ENCODE assay signal across 8 cellular contexts in genomic region chr3:157130138-157130880, GRCh38. TPM values are rescaled to one million over a fixed set of nuclear protein-coding genes. Genes with fewer than 3 reads are reported as not detected.
DNase-seq lines count a peak whose midpoint lies in the region; FAIRE-seq and TF ChIP-seq lines count a peak whose summit lies in the region.

No MANE protein-coding gene starts in this region.

- peak overlapping the region in 2 of 3 donors; percentile 39 to 58 for H3K4me3 ChIP-seq in breast epithelium

- peaks cover 0 to 13% of the 10 kb centered on the region in 2 donors for H3K4me1 ChIP-seq in breast epithelium

- no peaks in the 10 kb centered on the region for H3K27me3 ChIP-seq in breast epithelium

- DNase-seq in D721Med (ENCODE audit: insufficient read length, low spot score) (peak; percentile 47), NAMALWA (ENCODE audit: low spot score) (peak; percentile 55), breast epithelium (ENCODE audit: low spot score in 2 of 2) (peak; percentile 60 to 67), kidney glomerular epithelial cell (lab: John Stamatoyannopoulos, UW) (peak; percentile 56), epidermal melanocyte (ENCODE audit: insufficient read length, low spot score) (no peak), NCI-H774 (lab: John Stamatoyannopoulos, UW) (no peak)
- DNase-seq in stimulated activated CD4-positive, alpha-beta T cell treated with anti-CD3 and anti-CD28 coated beads, Interleukin-1b, Interleukin-23, amount 100 ng/mL, for 24 hours (ENCODE audit: low read depth in 4 of 4, low spot score in 1 of 4): peak in 3 of 4 experiments; percentile 26 to 53 (median 37)

- no peak overlapping the region; the same call in 1 of the 2 replicates for H3K27ac ChIP-seq in VCaP
- peak overlapping the region; percentile 96 for H3K27ac ChIP-seq in breast epithelium

- no peak for FAIRE-seq in D721Med (lab: Jason Lieb, UNC)

- TF ChIP-seq CTCF in D721Med (IDR thresholded peaks at IDR 0.05; ENCODE audit: insufficient read depth, missing control alignments) (peak; percentile 72), VCaP (conservative IDR thresholded peaks at IDR 0.05) (peak; percentile 73), breast epithelium (IDR thresholded peaks at IDR 0.05) (peak; percentile 66 to 72 (median 67))

- TF ChIP-seq POLR2A in breast epithelium (IDR thresholded peaks at IDR 0.05): peak; percentile 8

- H3K9me3 ChIP-seq in breast epithelium: no peaks in the 10 kb centered on the region

- no peaks in the 10 kb centered on the region for H3K36me3 ChIP-seq in breast epithelium

- intact Hi-C loops in breast epithelium (cut with DNase I; ENCODE audit: low total_unique reads): loop anchor here (2.0 kb wide), 1 partner anchor 976 kb away; no protein-coding TSS in a partner anchor

RNA-seq across cellular contexts. Expression of gene CCNL1, which starts 29.6 kb away (rescaled TPM):
- total RNA-seq in breast epithelium: 100 to 1,000 TPM; 270 to 573 (median 300) TPM

Comparison
In these comparisons a context has a peak if more than half of its experiments do, and no peak if none do; other contexts are left out.
1. DNase-seq: peak in D721Med (single experiment), NAMALWA (single experiment), breast epithelium (2 of 2), kidney glomerular epithelial cell (single experiment) and stimulated activated CD4-positive, alpha-beta T cell treated with anti-CD3 and anti-CD28 coated beads, Interleukin-1b, Interleukin-23, amount 100 ng/mL, for 24 hours (3 of 4); none in epidermal melanocyte (single experiment) and NCI-H774 (single experiment).
2. Peak in every context shown above with its lines, with median percentiles within 50 percentile points of each other: CTCF ChIP-seq.